Comparison of ENCODE assay signal across 8 cellular contexts in the genomic region with DNA sequence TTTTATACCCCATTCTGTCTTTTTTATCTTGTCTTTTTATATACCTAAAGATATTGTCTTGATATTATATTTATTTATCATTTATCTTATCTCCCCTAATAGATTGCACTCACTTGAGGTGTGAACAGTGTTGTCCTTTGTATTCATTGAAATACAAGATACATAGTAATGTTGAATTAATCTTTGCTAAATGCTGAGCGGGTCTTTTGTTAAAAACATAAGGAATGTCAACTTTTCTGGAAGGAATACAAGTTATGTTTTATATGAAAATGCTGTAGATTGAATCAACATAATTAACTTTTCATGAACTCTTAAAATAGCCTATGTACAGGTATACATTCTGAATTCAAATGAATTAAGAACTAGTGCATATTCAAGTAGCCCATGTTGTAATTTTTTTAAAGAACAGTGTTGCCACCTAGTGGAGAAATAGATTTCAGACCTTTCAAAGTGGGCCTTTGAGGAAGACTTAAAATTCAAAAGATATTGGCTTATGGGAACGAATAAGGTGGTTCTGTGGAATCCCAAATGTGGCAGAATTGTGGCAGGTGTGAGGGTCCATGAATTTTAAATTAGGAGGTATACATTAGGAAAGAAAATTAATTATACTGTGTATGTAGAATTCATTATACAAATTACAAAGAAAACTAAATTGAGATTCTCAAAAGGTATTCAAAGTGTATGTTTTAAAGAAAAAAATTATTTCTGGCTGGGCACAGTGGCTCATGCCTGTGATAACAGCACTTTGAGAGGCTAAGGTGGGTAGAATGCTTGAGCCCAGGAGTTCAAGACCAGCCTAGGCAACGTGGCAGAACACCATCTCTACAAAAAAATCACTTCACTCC. TPM values are rescaled to one million over a fixed set of nuclear protein-coding genes. Genes with fewer than 3 reads are reported as not detected.
A peak's percentile ranks its signal among the peaks of the same experiment; 100 is the strongest.
DNase-seq lines count a peak whose midpoint lies in the region; ATAC-seq, FAIRE-seq and TF ChIP-seq lines count a peak whose summit lies in the region.

No MANE protein-coding gene starts in this region.

- H3K27ac ChIP-seq in ascending aorta: no peak overlapping the region

- FAIRE-seq in islet of Langerhans (lab: Jason Lieb, UNC): peak; percentile 99

- no peaks in the 10 kb centered on the region for H3K36me3 ChIP-seq in ascending aorta

- H3K27ac Mint-ChIP-seq in CD14-positive monocyte (no peak overlapping the region), type B pancreatic cell (no peak overlapping the region)

- intact Hi-C loops in CD14-positive monocyte (cut with micrococcal nuclease): no loop called here
- intact Hi-C loops in ascending aorta (cut with DNase I): no loop called here

- H3K4me3 Mint-ChIP-seq in CD14-positive monocyte (no peak overlapping the region), type B pancreatic cell (no peak overlapping the region)

- H3K9me3 ChIP-seq in ascending aorta: no peaks in the 10 kb centered on the region

- peak; percentile 80 for TF ChIP-seq CTCF in CD14-positive monocyte (IDR thresholded peaks at IDR 0.05)
- peak; percentile 43 to 66 (median 63) for TF ChIP-seq CTCF in ascending aorta (IDR thresholded peaks at IDR 0.05)
- peak; percentile 88 for TF ChIP-seq CTCF in type B pancreatic cell (conservative IDR thresholded peaks at IDR 0.05)

- H3K27me3 Mint-ChIP-seq in CD14-positive monocyte (ENCODE audit: low read depth in 3 of 3) (peaks cover 0 to 2% (median 2%) of the 10 kb centered on the region in 3 donors), type B pancreatic cell (no peaks in the 10 kb centered on the region)

- H3K4me1 ChIP-seq in ascending aorta: no peaks in the 10 kb centered on the region

- DNase-seq in CD14-positive monocyte (ENCODE audit: low spot score) (no peak), GM19240 (ENCODE audit: insufficient read length, low spot score) (peak; percentile 15), NCI-H345 treated with DMSO at 0.1 percent for 48 hours (lab: John Stamatoyannopoulos, UW; ENCODE audit: unreplicated experiment) (peak; percentile 41), ascending aorta (ENCODE audit: low spot score in 2 of 2) (no peak), type B pancreatic cell (ENCODE audit: extremely low spot score, unreplicated experiment) (no peak), HPDE6-E6E7 (ENCODE audit: extremely low spot score) (no peak)

- no peaks in the 10 kb centered on the region for H3K27me3 ChIP-seq in ascending aorta

- H3K4me3 ChIP-seq in ascending aorta: no peak overlapping the region

- H3K9me3 Mint-ChIP-seq in CD14-positive monocyte: no peaks in the 10 kb centered on the region
- H3K9me3 Mint-ChIP-seq in type B pancreatic cell: no peaks in the 10 kb centered on the region

- ATAC-seq in GM18511 (IDR thresholded peaks at IDR 0.05; ENCODE audit: unreplicated experiment): no peak

- no peaks in the 10 kb centered on the region for H3K36me3 Mint-ChIP-seq in CD14-positive monocyte
- H3K36me3 Mint-ChIP-seq in type B pancreatic cell: no peaks in the 10 kb centered on the region

- H3K4me1 Mint-ChIP-seq in CD14-positive monocyte: peaks cover 6% of the 10 kb centered on the region
- H3K4me1 Mint-ChIP-seq in type B pancreatic cell (ENCODE audit: unreplicated experiment): no peaks in the 10 kb centered on the region

RNA-seq across cellular contexts. Expression of gene BBOF1, which starts 19.1 kb away (rescaled TPM):
- under 1 TPM in 1 of 2 donors, not detected in 1; 0.94 TPM for polyA plus RNA-seq in CD14-positive monocyte
- total RNA-seq in ascending aorta (16.2 TPM), type B pancreatic cell (ENCODE audit: low replicate concordance) (6.6 and 9.0 TPM in 2 replicates)

RNA-seq across cellular contexts. Expression of gene ENTPD5, which starts 19.1 kb away (rescaled TPM):
- 1 to 10 TPM; 2.3 to 2.7 TPM for polyA plus RNA-seq in CD14-positive monocyte
- total RNA-seq in ascending aorta (2.6 TPM), type B pancreatic cell (ENCODE audit: low replicate concordance) (22.2 and 25.8 TPM in 2 replicates)

RNA-seq across cellular contexts. Expression of gene ALDH6A1, which starts 46.0 kb away (rescaled TPM):
- 10 to 100 TPM in 1 of 2 donors, 1 to 10 TPM in 1; 8.8 to 15.1 TPM for polyA plus RNA-seq in CD14-positive monocyte
- 4.9 TPM for total RNA-seq in ascending aorta
- total RNA-seq in type B pancreatic cell (ENCODE audit: low replicate concordance): 28.2 and 67.2 TPM in 2 replicates

RNA-seq across cellular contexts. Expression of gene LIN52, which starts 46.5 kb away (rescaled TPM):
- polyA plus RNA-seq in CD14-positive monocyte: 1 to 10 TPM; 4.8 to 7.2 TPM
- 1.1 TPM for total RNA-seq in ascending aorta
- total RNA-seq in type B pancreatic cell (ENCODE audit: low replicate concordance): 6.9 and 15.1 TPM in 2 replicates

Comparison
In these comparisons a context has a peak if more than half of its experiments do, and no peak if none do; other contexts are left out.
1. DNase-seq: peak in GM19240 (single experiment) and NCI-H345 treated with DMSO at 0.1 percent for 48 hours (single experiment); none in CD14-positive monocyte (single experiment), ascending aorta (0 of 2), type B pancreatic cell (single experiment) and HPDE6-E6E7 (single experiment).
2. Peak in every context shown above with its lines, with median percentiles within 50 percentile points of each other: CTCF ChIP-seq.